ENCODE assay signal across 9 cellular contexts in the genomic region with DNA sequence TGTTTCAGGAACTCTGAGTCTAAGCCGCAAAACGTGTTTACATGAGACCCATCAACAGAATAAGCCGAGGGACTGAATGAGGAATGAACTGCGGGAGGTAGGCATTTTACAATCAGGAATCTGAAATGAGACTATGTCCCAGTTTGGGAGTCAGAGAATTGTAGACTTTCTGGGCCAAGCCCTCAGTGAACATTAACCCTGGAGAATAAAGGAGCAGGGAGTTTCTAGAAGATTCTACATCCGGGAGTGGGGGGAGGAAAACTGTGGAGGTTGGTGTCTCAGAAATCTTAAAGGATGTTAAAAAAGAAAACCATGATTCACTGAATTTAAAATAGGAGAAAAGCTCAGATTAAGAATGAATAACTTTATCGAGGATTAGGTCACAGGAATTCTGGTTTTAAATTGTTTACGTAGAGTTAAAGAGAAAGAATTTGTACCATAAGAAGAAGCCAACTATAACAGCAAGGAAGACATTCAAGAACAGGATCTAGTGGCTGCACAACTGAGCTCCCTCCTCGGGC. TPM values are rescaled to one million over a fixed set of nuclear protein-coding genes. Genes with fewer than 3 reads are reported as not detected.
A peak's percentile ranks its signal among the peaks of the same experiment; 100 is the strongest.
DNase-seq lines count a peak whose midpoint lies in the region; ATAC-seq, FAIRE-seq and TF ChIP-seq lines count a peak whose summit lies in the region.
"Had no signal": no experiment of that assay in that cellular context is flagged by ENCODE, and none has a peak within 500 bp of the region (broad histone marks: within the 10 kb centered on the region; RNA-seq: fewer than 3 reads in every experiment).

No MANE protein-coding gene starts in this region.

- no peak for FAIRE-seq in small intestine (lab: Jason Lieb, UNC)

- WGBS in small intestine, 3 donors, result 12 to 37% (median 31%) methylated on average over 8 of the region's 8 CpGs

- H3K27ac ChIP-seq in brain microvascular endothelial cell (peak overlapping the region; percentile 31), small intestine (ENCODE audit: low read depth in 1 of 2, low read length in 1 of 2) (peak overlapping the region; percentile 33 to 73)

- TF ChIP-seq CTCF in brain microvascular endothelial cell (IDR thresholded peaks at IDR 0.05; ENCODE audit: low read depth, low read length, missing control alignments), result no peak

- DNase-seq in HCEC 1CT, result peak; percentile 41
- DNase-seq in brain microvascular endothelial cell, result no peak
- DNase-seq in kidney tubule cell (ENCODE audit: low spot score), result peak; percentile 85
- peak; percentile 71 for DNase-seq in small intestine
- DNase-seq in GM19238 (ENCODE audit: insufficient read length, low spot score), result no peak
- no peak for DNase-seq in NCI-H510A treated with DMSO at 0.1 percent for 48 hours (lab: John Stamatoyannopoulos, UW)
- DNase-seq: activated CD8-positive, alpha-beta T cell treated with anti-CD3 and anti-CD28 coated beads, Interleukin-2, amount 10 ng/mL, durations not matched to agents 7 days and 5 days had no signal

- ATAC-seq in HG03095 (IDR thresholded peaks at IDR 0.05; ENCODE audit: unreplicated experiment) (no peak), GM21723 (IDR thresholded peaks at IDR 0.05; ENCODE audit: unreplicated experiment) (no peak)
- ATAC-seq: activated CD8-positive, alpha-beta T cell treated with anti-CD3 and anti-CD28 coated beads, Interleukin-2, amount 10 ng/mL, durations not matched to agents 7 days and 5 days had no signal

- H3K36me3 ChIP-seq in brain microvascular endothelial cell (replicated peaks) (no peaks in the 10 kb centered on the region), small intestine (ENCODE audit: control insufficient read depth in 2 of 2, insufficient read depth in 2 of 2, low read length in 2 of 2) (no peaks in the 10 kb centered on the region)

- peaks cover 6 to 19% of the 10 kb centered on the region in 2 donors for H3K4me1 ChIP-seq in small intestine (ENCODE audit: control insufficient read depth in 2 of 2, insufficient read depth in 1 of 2, low read depth in 1 of 2, low read length in 1 of 2)

- H3K4me3 ChIP-seq in brain microvascular endothelial cell (ENCODE audit: low read depth, low read length) (peak overlapping the region; percentile 39), small intestine (ENCODE audit: low read depth in 1 of 2, low read length in 2 of 2) (no peak overlapping the region)

- in situ Hi-C loops in brain microvascular endothelial cell (cut with HindIII; ENCODE audit: low pct_ligation_motif_present, low sequenced_read_pairs), result no loop called here

- no peaks in the 10 kb centered on the region for H3K27me3 ChIP-seq in brain microvascular endothelial cell (replicated peaks)
- no peaks in the 10 kb centered on the region for H3K27me3 ChIP-seq in small intestine (ENCODE audit: control insufficient read depth in 2 of 2, insufficient read depth in 2 of 2, low read length in 2 of 2)

- H3K9me3 ChIP-seq in small intestine (ENCODE audit: control insufficient read depth, low read depth), result no peaks in the 10 kb centered on the region

RNA-seq across cellular contexts. Expression of a gene that starts 18.5 kb away (rescaled TPM):
- 1 to 10 TPM; 1.1 to 2.8 (median 1.8) TPM for polyA plus RNA-seq in small intestine

RNA-seq across cellular contexts. Expression of a gene that starts 43.6 kb away (rescaled TPM):
- polyA plus RNA-seq in small intestine, result under 1 TPM in 1 of 3 donors, not detected in 2; 0.27 TPM

Comparison
In these comparisons a context has a peak if more than half of its experiments do, and no peak if none do; other contexts are left out.
1. DNase-seq: peak in HCEC 1CT (single experiment), kidney tubule cell (single experiment) and small intestine (single experiment); none in brain microvascular endothelial cell (single experiment), GM19238 (single experiment) and NCI-H510A treated with DMSO at 0.1 percent for 48 hours (single experiment).